ENCODE assay signal across 1 cellular context in genomic region chr14:96225745-96226151, GRCh38.
A peak's percentile ranks its signal among the peaks of the same experiment; 100 is the strongest.
TF ChIP-seq lines count a peak whose summit lies in the region.

No MANE protein-coding gene starts in this region.

TF ChIP-seq in IMR-90, 13 proteins besides CTCF, POLR2A, EP300 and RAD21 (continued from another document):
- no peak for TF ChIP-seq ELK1 (IDR thresholded peaks at IDR 0.05; ENCODE audit: borderline replicate concordance, low read depth, low read length)
- TF ChIP-seq SMC3 (IDR thresholded peaks at IDR 0.05; ENCODE audit: low read depth, low read length): peak; percentile 36; the same call in 1 of the 2 replicates
TF ChIP-seq in IMR-90: peak in this region for 1.
